9 cellular contexts compared by ENCODE assay signal in the genomic region with DNA sequence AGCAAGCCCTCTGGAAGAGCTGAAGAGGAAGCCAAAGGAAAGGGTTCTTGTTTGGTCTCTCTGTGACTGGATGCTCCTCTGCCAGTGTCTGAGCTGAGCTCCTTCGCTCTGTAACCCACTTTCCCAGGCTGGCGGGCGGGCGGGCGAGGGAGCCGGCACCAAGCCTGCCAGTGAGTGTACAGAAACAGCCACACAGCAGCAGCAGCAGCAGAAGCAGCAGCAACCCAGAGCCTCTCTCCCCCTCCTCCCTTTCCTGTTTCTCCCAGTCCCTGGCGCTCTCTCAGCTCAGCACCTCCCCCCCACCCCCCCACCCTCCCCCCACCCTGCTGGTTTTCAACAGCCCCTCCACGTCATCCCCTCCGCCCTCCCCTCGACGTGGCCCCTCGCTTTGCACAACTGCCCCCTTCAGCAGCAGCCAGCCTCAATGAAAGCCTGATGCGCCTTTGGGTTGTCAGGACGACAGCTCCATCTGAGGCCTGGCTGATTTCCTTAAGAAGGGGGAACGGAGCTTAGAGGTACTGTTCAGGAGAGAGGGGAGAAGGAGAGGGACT. TPM values are rescaled to one million over a fixed set of nuclear protein-coding genes. Genes with fewer than 3 reads are reported as not detected.
DNase-seq lines count a peak whose midpoint lies in the region; ATAC-seq and TF ChIP-seq lines count a peak whose summit lies in the region.
"Had no signal": no experiment of that assay in that cellular context is flagged by ENCODE, and none has a peak within 500 bp of the region (broad histone marks: within the 10 kb centered on the region; RNA-seq: fewer than 3 reads in every experiment).

A gene (minus strand): TSS at position 197 of the 551 bp plus-strand sequence.

- peak in 1 of 4 donors; percentile 34 for ATAC-seq in heart left ventricle
- ATAC-seq in GM18519 (IDR thresholded peaks at IDR 0.05; ENCODE audit: low FRiP score, unreplicated experiment): no peak
- ATAC-seq in natural killer cell treated with Interleukin-12 subunit alpha and Interleukin-12 subunit beta and Interleukin-15 and Interleukin-18, amount 100 ng/mL, for 72 hours: no peak

- H3K4me1 Mint-ChIP-seq in natural killer cell treated with Interleukin-12 subunit alpha and Interleukin-12 subunit beta and Interleukin-15 and Interleukin-18, amount 100 ng/mL, for 72 hours (ENCODE audit: low read depth in 2 of 2): no peaks in the 10 kb centered on the region

- H3K36me3 Mint-ChIP-seq in natural killer cell treated with Interleukin-12 subunit alpha and Interleukin-12 subunit beta and Interleukin-15 and Interleukin-18, amount 100 ng/mL, for 72 hours: no peaks in the 10 kb centered on the region

- no peak for TF ChIP-seq POLR2A in heart left ventricle (IDR thresholded peaks at IDR 0.05)

- H3K4me3 ChIP-seq in heart left ventricle: peak within 1 kb of the TSS in 10 of 12 donors; percentile 6 to 54 (median 40)

- peaks cover 0 to 29% (median 0%) of the 10 kb centered on the region in 9 donors for H3K27me3 ChIP-seq in heart left ventricle

- DNase-seq in GM03348 (ENCODE audit: low spot score) (peak; percentile 56), SHP77 (lab: John Stamatoyannopoulos, UW) (peak; percentile 15 to 57), heart left ventricle (peak in 1 of 5 donors; percentile 9), posterior cingulate gyrus (peak; percentile 63 to 94 (median 82))
- DNase-seq in activated CD4-positive, alpha-beta T cell treated with anti-CD3 and anti-CD28 coated beads, Interleukin-2, amount 50 U/mL, for 4 hours: no peak
- DNase-seq in activated CD8-positive, alpha-beta memory T cell treated with anti-CD3 and anti-CD28 coated beads, Interleukin-2, amount 50 U/mL, for 4 hours: no peak
- DNase-seq in natural killer cell treated with Interleukin-12 subunit alpha and Interleukin-12 subunit beta and Interleukin-15 and Interleukin-18, amount 100 ng/mL, for 72 hours (ENCODE audit: low spot score): no peak
- DNase-seq: RPMI8226 had no signal

- no peak within 1 kb of the TSS for H3K4me3 Mint-ChIP-seq in natural killer cell treated with Interleukin-12 subunit alpha and Interleukin-12 subunit beta and Interleukin-15 and Interleukin-18, amount 100 ng/mL, for 72 hours

- H3K27me3 Mint-ChIP-seq in natural killer cell treated with Interleukin-12 subunit alpha and Interleukin-12 subunit beta and Interleukin-15 and Interleukin-18, amount 100 ng/mL, for 72 hours: no peaks in the 10 kb centered on the region

- H3K27ac Mint-ChIP-seq in natural killer cell treated with Interleukin-12 subunit alpha and Interleukin-12 subunit beta and Interleukin-15 and Interleukin-18, amount 100 ng/mL, for 72 hours: no peak within 1 kb of the TSS

- no peaks in the 10 kb centered on the region for H3K9me3 ChIP-seq in heart left ventricle

- WGBS in heart left ventricle, 4 donors: 2 to 5% (median 2%) methylated on average over 15 of the region's 15 CpGs

- intact Hi-C loops in heart left ventricle (cut with DNase I) (no loop called here), posterior cingulate gyrus (cut with DNase I) (no loop called here)

- peak within 1 kb of the TSS in 1 of 12 donors; percentile 52 for H3K27ac ChIP-seq in heart left ventricle

- no peak for TF ChIP-seq CTCF in heart left ventricle (IDR thresholded peaks at IDR 0.05)

- H3K9me3 Mint-ChIP-seq in natural killer cell treated with Interleukin-12 subunit alpha and Interleukin-12 subunit beta and Interleukin-15 and Interleukin-18, amount 100 ng/mL, for 72 hours: peaks cover 12% of the 10 kb centered on the region

- no peaks in the 10 kb centered on the region for H3K36me3 ChIP-seq in heart left ventricle

- H3K4me1 ChIP-seq in heart left ventricle: peaks cover 0 to 3% (median 0%) of the 10 kb centered on the region in 12 donors

RNA-seq across cellular contexts. Expression of the gene that starts here (rescaled TPM):
- 10 to 100 TPM in 5 of 9 donors, 1 to 10 TPM in 4; 4.5 to 52.3 (median 13.7) TPM for total RNA-seq in heart left ventricle
- 1 to 10 TPM; 1.6 to 6.5 TPM for polyA plus RNA-seq in heart left ventricle
- not detected for total RNA-seq in natural killer cell treated with Interleukin-12 subunit alpha and Interleukin-12 subunit beta and Interleukin-15 and Interleukin-18, amount 100 ng/mL, for 72 hours

Comparison
In these comparisons a context has a peak if more than half of its experiments do, and no peak if none do; other contexts are left out.
1. RNA of the gene that starts here (total RNA-seq): 4.5 to 52.3 TPM in heart left ventricle; not detected in natural killer cell treated with Interleukin-12 subunit alpha and Interleukin-12 subunit beta and Interleukin-15 and Interleukin-18, amount 100 ng/mL, for 72 hours; every median in the first group is over 4 times any median in the second.
2. DNase-seq: peak in GM03348 (single experiment), SHP77 (2 of 2) and posterior cingulate gyrus (10 of 10); none in activated CD4-positive, alpha-beta T cell treated with anti-CD3 and anti-CD28 coated beads, Interleukin-2, amount 50 U/mL, for 4 hours (0 of 2), activated CD8-positive, alpha-beta memory T cell treated with anti-CD3 and anti-CD28 coated beads, Interleukin-2, amount 50 U/mL, for 4 hours (single experiment) and natural killer cell treated with Interleukin-12 subunit alpha and Interleukin-12 subunit beta and Interleukin-15 and Interleukin-18, amount 100 ng/mL, for 72 hours (single experiment).